16 cellular contexts compared by ENCODE assay signal in genomic region chr1:235156265-235156664, GRCh38. TPM values are rescaled to one million over a fixed set of nuclear protein-coding genes. Genes with fewer than 3 reads are reported as not detected.
DNase-seq lines count a peak whose midpoint lies in the region; ATAC-seq, FAIRE-seq and TF ChIP-seq lines count a peak whose summit lies in the region.
"Had no signal": no experiment of that assay in that cellular context is flagged by ENCODE, and none has a peak within 500 bp of the region (broad histone marks: within the 10 kb centered on the region; RNA-seq: fewer than 3 reads in every experiment).

No MANE protein-coding gene starts in this region.

- no peaks in the 10 kb centered on the region for H3K9me3 ChIP-seq in HepG2 (ENCODE audit: low read length)
- H3K9me3 ChIP-seq in right lobe of liver = no peaks in the 10 kb centered on the region
- no peaks in the 10 kb centered on the region for H3K9me3 ChIP-seq in OCI-LY7 (ENCODE audit: low read length)
- no peaks in the 10 kb centered on the region for H3K9me3 ChIP-seq in colonic mucosa
- H3K9me3 ChIP-seq in ovary = no peaks in the 10 kb centered on the region

- H3K36me3 ChIP-seq in HepG2 (replicated peaks in 1 of 2; ENCODE audit: control insufficient read depth in 1 of 2, insufficient read depth in 2 of 2, low read length in 2 of 2) (peaks cover 8 to 57% of the 10 kb centered on the region in 2 experiments), right lobe of liver (peaks cover 0 to 58% (median 0%) of the 10 kb centered on the region in 4 donors), OCI-LY7 (ENCODE audit: insufficient read depth, low read length) (peaks cover 83% of the 10 kb centered on the region), colonic mucosa (peaks cover 7% of the 10 kb centered on the region), ovary (no peaks in the 10 kb centered on the region)

- H3K4me1 ChIP-seq in HepG2 (ENCODE audit: insufficient read depth, low read length) = peaks cover 45% of the 10 kb centered on the region
- peaks cover 0 to 10% (median 6%) of the 10 kb centered on the region in 4 donors for H3K4me1 ChIP-seq in right lobe of liver
- peaks cover 12% of the 10 kb centered on the region for H3K4me1 ChIP-seq in OCI-LY7 (ENCODE audit: insufficient read depth, low read length, poor library complexity, severe bottlenecking)
- H3K4me1 ChIP-seq in colonic mucosa = peaks cover 8% of the 10 kb centered on the region
- peaks cover 1% of the 10 kb centered on the region for H3K4me1 ChIP-seq in ovary (ENCODE audit: insufficient read depth)

- peak; percentile 7 for DNase-seq in HepG2 (ENCODE audit: low spot score)
- no peak for DNase-seq in right lobe of liver
- DNase-seq in OCI-LY7 (ENCODE audit: low spot score) = no peak
- DNase-seq in colonic mucosa = no peak
- DNase-seq in ovary = no peak
- DNase-seq in sciatic nerve (ENCODE audit: low spot score) = no peak
- no peak for DNase-seq in globus pallidus (ENCODE audit: low spot score)
- DNase-seq in stimulated activated CD4-positive, alpha-beta T cell treated with anti-CD3 and anti-CD28 coated beads, Interleukin-4, amount 100 ng/mL, for 4 hours = no peak
- DNase-seq: AML-193, H7, NCI-H1048, NCI-H446, Right ventricle myocardium superior had no signal

- H3K27me3 ChIP-seq in HepG2 (ENCODE audit: control insufficient read depth in 1 of 2, insufficient read depth in 2 of 2, low read length in 2 of 2) (no peaks in the 10 kb centered on the region), right lobe of liver (no peaks in the 10 kb centered on the region), colonic mucosa (no peaks in the 10 kb centered on the region), ovary (no peaks in the 10 kb centered on the region)

- peak overlapping the region; percentile 49; the same call in 1 of the 2 replicates for H3K4me2 ChIP-seq in HepG2 (ENCODE audit: low read depth, low read length)
- H3K4me2 ChIP-seq in OCI-LY7 (ENCODE audit: low read length) = no peak overlapping the region

- no peak for ATAC-seq in HepG2
- ATAC-seq in right lobe of liver = no peak
- ATAC-seq in sciatic nerve = no peak
- ATAC-seq: Panc1, SK-N-SH treated with all-trans-retinoic acid at 6 μM for 48 hours had no signal

- no peak for TF ChIP-seq RAD21 in HepG2 (CRISPR knock-in tag; IDR thresholded peaks at IDR 0.05)

- in situ Hi-C loops in HepG2 (cut with HindIII; ENCODE audit: extremely low pct_ligation_motif_present, low pct_unique_long_range_greater_than_20kb) = no loop called here

- no TSS peak for BruUV-seq in HepG2 (replicated peaks; lab: Mats Ljungman, UMichigan)
- BruUV-seq in OCI-LY7 (replicated peaks; lab: Mats Ljungman, UMichigan) = no TSS peak

- H4K20me1 ChIP-seq in HepG2 (ENCODE audit: insufficient read depth, low read length) (no peaks in the 10 kb centered on the region; the same call in 1 of the 2 replicates), OCI-LY7 (ENCODE audit: insufficient read depth, low read length) (no peaks in the 10 kb centered on the region)

- WGBS in HepG2 (ENCODE audit: low lambda C conversion rate) = 91% methylated on average over 3 of the region's 3 CpGs
- 90% methylated on average over 3 of the region's 3 CpGs for WGBS in right lobe of liver (ENCODE audit: insufficient coverage, low coverage, low lambda C conversion rate, missing lambda C conversion rate)
- WGBS in ovary, 3 donors = 92 to 96% (median 94%) methylated on average over 3 of the region's 3 CpGs

- no peak for TF ChIP-seq EP300 in HepG2 (IDR thresholded peaks at IDR 0.05; ENCODE audit: low read depth in 2 of 2, low read length in 2 of 2)
- no peak for TF ChIP-seq EP300 in HepG2 (CRISPR knock-in tag; IDR thresholded peaks at IDR 0.05; ENCODE audit: borderline replicate concordance)
- no peak for TF ChIP-seq EP300 in ovary (IDR thresholded peaks at IDR 0.05)

- POLR2A ChIA-PET in HepG2 (lab: Yijun Ruan, JAX) (interaction anchor here (0.5 kb wide), 1 partner anchor 214 kb away, joined by 3 read pairs; no protein-coding TSS in a partner anchor), OCI-LY7 (lab: Charles Lee) (interaction anchor here (0.7 to 1.7 kb wide), 8 partner anchors 11 to 750 kb away, joined by 3 to 6 read pairs (median 4); no protein-coding TSS in a partner anchor)

- intact Hi-C loops in HepG2 (cut with micrococcal nuclease; ENCODE audit: unreplicated experiment) = no loop called here
- intact Hi-C loops in right lobe of liver (cut with DNase I) = no loop called here
- intact Hi-C loops in OCI-LY7 (cut with micrococcal nuclease; ENCODE audit: unreplicated experiment) = no loop called here
- intact Hi-C loops in colonic mucosa (cut with DNase I) = no loop called here
- intact Hi-C loops in ovary (cut with DNase I) = no loop called here
- intact Hi-C loops in sciatic nerve (cut with DNase I) = no loop called here

- no peak for TF ChIP-seq POLR2A in HepG2 (IDR thresholded peaks at IDR 0.05; ENCODE audit: insufficient read depth in 1 of 2, low read depth in 2 of 2, low read length in 2 of 2)
- no peak for TF ChIP-seq POLR2A in right lobe of liver (IDR thresholded peaks at IDR 0.05)
- TF ChIP-seq POLR2A in ovary (IDR thresholded peaks at IDR 0.05) = no peak

- H3K9me2 ChIP-seq in OCI-LY7 (ENCODE audit: insufficient read depth, low read length) = no peaks in the 10 kb centered on the region

- H3K27ac ChIP-seq in HepG2 (ENCODE audit: extremely low read length, insufficient read depth, low read length) (peak overlapping the region; percentile 7), right lobe of liver (no peak overlapping the region), OCI-LY7 (ENCODE audit: low read depth, low read length, poor library complexity, severe bottlenecking) (no peak overlapping the region), colonic mucosa (peak overlapping the region; percentile 19), ovary (no peak overlapping the region)

- no peak for FAIRE-seq in HepG2 (lab: Jason Lieb, UNC)
- FAIRE-seq: GM12891 had no signal

- H2AFZ ChIP-seq in HepG2 (ENCODE audit: low read length) (no peak overlapping the region), OCI-LY7 (ENCODE audit: low read length) (no peak overlapping the region)

- H3K4me3 ChIP-seq in HepG2 (replicated peaks in 1 of 3; ENCODE audit: insufficient read depth in 1 of 3, low read depth in 2 of 3, low read length in 3 of 3) (no peak overlapping the region), right lobe of liver (no peak overlapping the region), OCI-LY7 (ENCODE audit: low read depth, low read length, poor library complexity, severe bottlenecking) (no peak overlapping the region), colonic mucosa (no peak overlapping the region), ovary (no peak overlapping the region)

- no peak for TF ChIP-seq CTCF in HepG2 (CRISPR knock-in tag; IDR thresholded peaks at IDR 0.05)
- no peak for TF ChIP-seq CTCF in right lobe of liver (IDR thresholded peaks at IDR 0.05)
- peak; percentile 56 for TF ChIP-seq CTCF in OCI-LY7 (conservative IDR thresholded peaks at IDR 0.05; ENCODE audit: low read length)
- no peak for TF ChIP-seq CTCF in colonic mucosa (IDR thresholded peaks at IDR 0.05)
- TF ChIP-seq CTCF in ovary (IDR thresholded peaks at IDR 0.05) = no peak

- peaks cover 38% of the 10 kb centered on the region for H3K79me2 ChIP-seq in HepG2 (ENCODE audit: insufficient read depth, low read length)
- H3K79me2 ChIP-seq in OCI-LY7 (ENCODE audit: insufficient read depth, low read depth, low read length) = peaks cover 25% of the 10 kb centered on the region

- CTCF ChIA-PET in HepG2 (lab: Yijun Ruan, JAX; ENCODE audit: low intra/inter-chr PET ratio, low total read pairs) (no interaction called here), OCI-LY7 (lab: Charles Lee; ENCODE audit: unreplicated experiment) (interaction anchor here (0.6 kb wide), 2 partner anchors 34 to 360 kb away, joined by 3 to 4 read pairs; no protein-coding TSS in a partner anchor)

- H3K9ac ChIP-seq in HepG2 (ENCODE audit: insufficient read depth, low read depth, low read length) (no peak overlapping the region), colonic mucosa (ENCODE audit: low read depth in 2 of 2, low read length in 2 of 2) (no peak overlapping the region)

RNA-seq across cellular contexts. Expression of gene RBM34, which starts 4.8 kb away (rescaled TPM):
- total RNA-seq in HepG2 (2016; rRNA removed; fragmentation: Illumina TruSeq; extraction: Trizol) (73.0 and 105 TPM in 2 replicates), right lobe of liver (10 to 100 TPM; 16.6 to 37.7 (median 24.7) TPM), OCI-LY7 (2022) (93.7 and 114 TPM in 2 replicates), colonic mucosa (10 to 100 TPM; 59.8 to 61.2 TPM), ovary (10 to 100 TPM; 24.5 to 61.9 (median 56.1) TPM), sciatic nerve (63.7 TPM)
- total RNA-seq in HepG2 (2016; cell fraction: cytosol; rRNA removed; fragmentation: Illumina TruSeq; extraction: Trizol; ENCODE audit: low read depth) = 20.7 and 28.7 TPM in 2 replicates
- total RNA-seq in HepG2 (2016; cell fraction: insoluble cytoplasmic fraction; rRNA removed; fragmentation: Illumina TruSeq; extraction: Trizol) = 75.9 and 117 TPM in 2 replicates
- 40.3 and 46.0 TPM in 2 replicates for total RNA-seq in HepG2 (2016; cell fraction: membrane; rRNA removed; fragmentation: Illumina TruSeq; extraction: Trizol)
- total RNA-seq in HepG2 (2016; cell fraction: nucleus; rRNA removed; fragmentation: Illumina TruSeq; extraction: Trizol) = 53.9 and 58.5 TPM in 2 replicates
- polyA plus RNA-seq in HepG2 (2011; rRNA removed) (29.5 and 34.7 TPM in 2 replicates), ovary (10 to 100 TPM; 48.1 to 62.1 TPM)
- 33.1 and 35.4 TPM in 2 replicates for polyA plus RNA-seq in HepG2 (2011; cell fraction: cytosol; rRNA removed)
- 17.2 and 19.6 TPM in 2 replicates for polyA plus RNA-seq in HepG2 (2011; cell fraction: nucleus; rRNA removed)
- 66.2 and 93.3 TPM in 2 replicates for polyA plus RNA-seq in HepG2 (2012)
- polyA plus RNA-seq in HepG2 (2016; cell fraction: cytosol; fragmentation: Illumina TruSeq; extraction: Trizol; ENCODE audit: low read depth) = 25.6 and 27.5 TPM in 2 replicates
- polyA plus RNA-seq in HepG2 (2016; cell fraction: insoluble cytoplasmic fraction; fragmentation: Illumina TruSeq; extraction: Trizol; ENCODE audit: low read depth) = 124 and 129 TPM in 2 replicates
- 42.1 and 46.7 TPM in 2 replicates for polyA plus RNA-seq in HepG2 (2016; cell fraction: membrane; fragmentation: Illumina TruSeq; extraction: Trizol; ENCODE audit: low read depth)
- polyA plus RNA-seq in HepG2 (2016; cell fraction: nucleus; fragmentation: Illumina TruSeq; extraction: Trizol; ENCODE audit: insufficient read depth, low read depth) = 66.9 and 70.6 TPM in 2 replicates
- 14.6 and 22.5 TPM in 2 replicates for polyA minus RNA-seq in HepG2 (2011; rRNA and poly(A)+ RNA removed; ENCODE audit: low replicate concordance)
- polyA minus RNA-seq in HepG2 (2011; cell fraction: cytosol; rRNA and poly(A)+ RNA removed) = 9.6 and 17.9 TPM in 2 replicates
- 50.9 and 51.7 TPM in 2 replicates for polyA minus RNA-seq in HepG2 (2011; cell fraction: nucleus; rRNA and poly(A)+ RNA removed)
- 46.4 and 53.6 TPM in 2 replicates for total RNA-seq in OCI-LY7 (2014; rRNA removed; shearing (Covaris generic))

RNA-seq across cellular contexts. Expression of gene TOMM20, which starts 27.6 kb away (rescaled TPM):
- 138 and 153 TPM in 2 replicates for total RNA-seq in HepG2 (2016; rRNA removed; fragmentation: Illumina TruSeq; extraction: Trizol)
- total RNA-seq in HepG2 (2016; cell fraction: cytosol; rRNA removed; fragmentation: Illumina TruSeq; extraction: Trizol; ENCODE audit: low read depth) = 69.4 and 87.9 TPM in 2 replicates
- 150 and 155 TPM in 2 replicates for total RNA-seq in HepG2 (2016; cell fraction: insoluble cytoplasmic fraction; rRNA removed; fragmentation: Illumina TruSeq; extraction: Trizol)
- 161 and 181 TPM in 2 replicates for total RNA-seq in HepG2 (2016; cell fraction: membrane; rRNA removed; fragmentation: Illumina TruSeq; extraction: Trizol)
- 122 and 141 TPM in 2 replicates for total RNA-seq in HepG2 (2016; cell fraction: nucleus; rRNA removed; fragmentation: Illumina TruSeq; extraction: Trizol)
- 298 and 376 TPM in 2 replicates for polyA plus RNA-seq in HepG2 (2011; rRNA removed)
- polyA plus RNA-seq in HepG2 (2011; cell fraction: cytosol; rRNA removed) = 138 and 172 TPM in 2 replicates
- 48.3 and 58.7 TPM in 2 replicates for polyA plus RNA-seq in HepG2 (2011; cell fraction: nucleus; rRNA removed)
- 275 and 344 TPM in 2 replicates for polyA plus RNA-seq in HepG2 (2012)
- 107 and 127 TPM in 2 replicates for polyA plus RNA-seq in HepG2 (2016; cell fraction: cytosol; fragmentation: Illumina TruSeq; extraction: Trizol; ENCODE audit: low read depth)
- polyA plus RNA-seq in HepG2 (2016; cell fraction: insoluble cytoplasmic fraction; fragmentation: Illumina TruSeq; extraction: Trizol; ENCODE audit: low read depth) = 138 and 146 TPM in 2 replicates
- 182 and 204 TPM in 2 replicates for polyA plus RNA-seq in HepG2 (2016; cell fraction: membrane; fragmentation: Illumina TruSeq; extraction: Trizol; ENCODE audit: low read depth)
- 192 and 196 TPM in 2 replicates for polyA plus RNA-seq in HepG2 (2016; cell fraction: nucleus; fragmentation: Illumina TruSeq; extraction: Trizol; ENCODE audit: insufficient read depth, low read depth)
- 29.6 and 82.1 TPM in 2 replicates for polyA minus RNA-seq in HepG2 (2011; rRNA and poly(A)+ RNA removed; ENCODE audit: low replicate concordance)
- 136 and 144 TPM in 2 replicates for polyA minus RNA-seq in HepG2 (2011; cell fraction: cytosol; rRNA and poly(A)+ RNA removed)
- 77.8 and 97.8 TPM in 2 replicates for polyA minus RNA-seq in HepG2 (2011; cell fraction: nucleus; rRNA and poly(A)+ RNA removed)
- 10 to 100 TPM; 33.0 to 59.2 (median 42.7) TPM for total RNA-seq in right lobe of liver
- total RNA-seq in OCI-LY7 (2014; rRNA removed; shearing (Covaris generic)) = 68.5 and 76.7 TPM in 2 replicates
- total RNA-seq in OCI-LY7 (2022) = 133 and 156 TPM in 2 replicates
- 100 to 1,000 TPM in 1 of 2 donors, 10 to 100 TPM in 1; 76.2 to 127 TPM for total RNA-seq in colonic mucosa
- total RNA-seq in ovary = 100 to 1,000 TPM; 104 to 153 (median 118) TPM
- polyA plus RNA-seq in ovary = 100 to 1,000 TPM; 120 to 124 TPM
- total RNA-seq in sciatic nerve = 97.5 TPM

Comparison
In these comparisons a context has a peak if more than half of its experiments do, and no peak if none do; other contexts are left out.
1. H3K27ac ChIP-seq: peak in HepG2 (single experiment) and colonic mucosa (single experiment); none in right lobe of liver (0 of 3), OCI-LY7 (single experiment) and ovary (0 of 2).